ENCODE assay signal across 8 cellular contexts in genomic region chr2:47784349-47784851, GRCh38. TPM values are rescaled to one million over a fixed set of nuclear protein-coding genes. Genes with fewer than 3 reads are reported as not detected.
DNase-seq lines count a peak whose midpoint lies in the region; ATAC-seq and TF ChIP-seq lines count a peak whose summit lies in the region.

No MANE protein-coding gene starts in this region.

- H3K36me3 Mint-ChIP-seq in activated naive CD4-positive, alpha-beta T cell treated with anti-CD3 and anti-CD28 coated beads, Interleukin-2, amount 50 U/mL, for 24 hours = peaks cover 2% of the 10 kb centered on the region
- peaks cover 20% of the 10 kb centered on the region for H3K36me3 Mint-ChIP-seq in MCF 10A (ENCODE audit: insufficient read depth, unreplicated experiment)

- no peak for DNase-seq in activated naive CD4-positive, alpha-beta T cell (lab: John Stamatoyannopoulos, UW)
- DNase-seq in MCF 10A (ENCODE audit: unreplicated experiment) (no peak), lung microvascular endothelial cell (ENCODE audit: low read depth in 2 of 2) (peak; percentile 11 to 23)
- DNase-seq in stimulated activated CD4-positive, alpha-beta T cell treated with anti-CD3 and anti-CD28 coated beads, Interleukin-1b, Interleukin-23, amount 100 ng/mL, for 48 hours = no peak

- no TSS peak for BruUV-seq in MCF 10A (replicated peaks; lab: Mats Ljungman, UMichigan)

- intact Hi-C loops in MCF 10A (cut with micrococcal nuclease) = loop anchor here (1.0 to 10.0 kb wide), 3 partner anchors 123 to 640 kb away; partner anchors contain the start of gene FBXO11

- H3K4me3 ChIP-seq in urinary bladder (ENCODE audit: low read depth, low read length) = peak overlapping the region; percentile 96

- no peak for ATAC-seq in HG02623 (IDR thresholded peaks at IDR 0.05; ENCODE audit: unreplicated experiment)
- ATAC-seq in HG03108 (IDR thresholded peaks at IDR 0.05; ENCODE audit: unreplicated experiment) = no peak

- no peaks in the 10 kb centered on the region for H3K9me3 Mint-ChIP-seq in activated naive CD4-positive, alpha-beta T cell treated with anti-CD3 and anti-CD28 coated beads, Interleukin-2, amount 50 U/mL, for 24 hours
- peaks cover 7% of the 10 kb centered on the region for H3K9me3 Mint-ChIP-seq in MCF 10A (ENCODE audit: unreplicated experiment)

- WGBS in urinary bladder = 14% methylated on average over 28 of the region's 28 CpGs

- no peaks in the 10 kb centered on the region for H3K36me3 ChIP-seq in urinary bladder (ENCODE audit: insufficient read depth)

- no peaks in the 10 kb centered on the region for H3K27me3 Mint-ChIP-seq in activated naive CD4-positive, alpha-beta T cell treated with anti-CD3 and anti-CD28 coated beads, Interleukin-2, amount 50 U/mL, for 24 hours
- H3K27me3 Mint-ChIP-seq in MCF 10A (ENCODE audit: insufficient read depth, unreplicated experiment) = no peaks in the 10 kb centered on the region

- H3K4me1 ChIP-seq in urinary bladder (ENCODE audit: insufficient read depth) = no peaks in the 10 kb centered on the region

- H3K4me1 Mint-ChIP-seq in activated naive CD4-positive, alpha-beta T cell treated with anti-CD3 and anti-CD28 coated beads, Interleukin-2, amount 50 U/mL, for 24 hours = peaks cover 19% of the 10 kb centered on the region
- H3K4me1 Mint-ChIP-seq in MCF 10A (ENCODE audit: insufficient read depth, unreplicated experiment) = peaks cover 14% of the 10 kb centered on the region

- peak overlapping the region; percentile 90 for H3K4me3 Mint-ChIP-seq in activated naive CD4-positive, alpha-beta T cell treated with anti-CD3 and anti-CD28 coated beads, Interleukin-2, amount 50 U/mL, for 24 hours
- H3K4me3 Mint-ChIP-seq in MCF 10A (ENCODE audit: unreplicated experiment) = peak overlapping the region; percentile 92

- peak overlapping the region; percentile 86 for H3K27ac Mint-ChIP-seq in activated naive CD4-positive, alpha-beta T cell treated with anti-CD3 and anti-CD28 coated beads, Interleukin-2, amount 50 U/mL, for 24 hours
- H3K27ac Mint-ChIP-seq in MCF 10A (ENCODE audit: low read depth, unreplicated experiment) = peak overlapping the region; percentile 75

- no peak overlapping the region for H3K27ac ChIP-seq in urinary bladder (ENCODE audit: low read depth)

- CTCF ChIA-PET in MCF 10A (lab: Yijun Ruan, JAX) = interaction anchor here (0.7 to 0.9 kb wide), 3 partner anchors 12 to 347 kb away, joined by 3 read pairs; no protein-coding TSS in a partner anchor

- POLR2A ChIA-PET in MCF 10A (lab: Yijun Ruan, JAX) = interaction anchor here (0.6 to 2.1 kb wide), 6 partner anchors 9 to 323 kb away, joined by 3 to 13 read pairs (median 4); no protein-coding TSS in a partner anchor

- no peak for TF ChIP-seq CTCF in MCF 10A (IDR thresholded peaks at IDR 0.05; ENCODE audit: unreplicated experiment)

RNA-seq across cellular contexts. Expression of gene MSH6, which starts 1.5 kb away (rescaled TPM):
- 40.3 and 45.3 TPM in 2 replicates for total RNA-seq in MCF 10A (2022)
- total RNA-seq in lung microvascular endothelial cell = 13.5 and 13.7 TPM in 2 replicates
- total RNA-seq in urinary bladder = 64.3 TPM
- 28.4 TPM for polyA plus RNA-seq in urinary bladder

Comparison
In these comparisons a context has a peak if more than half of its experiments do, and no peak if none do; other contexts are left out.
1. DNase-seq: peak in lung microvascular endothelial cell (2 of 2); none in activated naive CD4-positive, alpha-beta T cell (0 of 4), MCF 10A (single experiment) and stimulated activated CD4-positive, alpha-beta T cell treated with anti-CD3 and anti-CD28 coated beads, Interleukin-1b, Interleukin-23, amount 100 ng/mL, for 48 hours (single experiment).